ENCODE assay signal across 8 cellular contexts in the genomic region with DNA sequence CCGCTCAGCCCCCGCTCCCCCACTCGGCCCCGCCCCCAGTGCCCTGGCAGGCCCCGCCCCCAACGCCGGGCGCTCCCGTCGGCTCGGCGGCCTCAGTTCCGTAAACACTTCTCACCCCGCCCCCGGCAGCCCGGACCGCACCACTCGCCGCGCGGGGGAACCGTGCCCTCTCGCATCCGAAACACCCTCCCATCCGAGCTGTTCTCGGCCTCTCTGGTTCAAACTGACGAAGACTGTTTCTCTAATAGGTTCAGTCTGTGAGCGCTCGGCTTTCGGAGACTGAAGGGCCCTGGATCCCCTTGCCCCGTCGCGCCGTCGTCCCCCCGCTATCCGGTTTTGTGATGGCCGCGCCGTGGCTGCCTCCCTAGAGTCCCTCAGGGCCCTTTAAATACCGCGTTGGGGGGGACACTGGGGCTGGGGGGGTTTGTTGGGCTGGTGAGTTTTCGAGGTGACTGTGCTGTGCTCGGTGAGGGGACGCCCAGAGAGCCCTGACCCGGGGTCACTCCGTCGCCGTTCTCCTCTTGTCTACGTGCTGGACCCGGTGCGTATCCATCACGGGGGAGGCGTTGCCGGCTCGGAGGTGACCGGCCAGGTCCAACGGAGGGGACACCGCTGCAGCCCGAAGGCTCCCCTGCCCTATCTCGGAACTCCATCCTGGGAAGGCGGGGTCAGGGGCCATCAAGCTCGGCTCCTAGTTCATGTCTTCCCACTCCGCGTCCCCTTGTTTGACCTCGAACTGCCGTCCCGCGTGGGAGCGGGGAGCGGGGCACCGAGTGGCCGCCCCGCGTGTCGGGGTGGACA. TPM values are rescaled to one million over a fixed set of nuclear protein-coding genes. Genes with fewer than 3 reads are reported as not detected.
DNase-seq lines count a peak whose midpoint lies in the region; ATAC-seq and TF ChIP-seq lines count a peak whose summit lies in the region.

A gene (plus strand): TSS at position 333 of the 801 bp plus-strand sequence. CDS start 8,343 bp downstream, outside the sequence.

- peak within 1 kb of the TSS; percentile 83 for H3K27ac ChIP-seq in muscle layer of duodenum (ENCODE audit: low read length)

- H3K27me3 ChIP-seq in muscle layer of duodenum (ENCODE audit: low read depth, low read length), result no peaks in the 10 kb centered on the region

- peak within 1 kb of the TSS; percentile 72 to 98 for H3K4me3 ChIP-seq in muscle layer of duodenum (ENCODE audit: low read depth in 1 of 2, low read length in 2 of 2)

- no peak for TF ChIP-seq CTCF in Calu3 (IDR thresholded peaks at IDR 0.05; ENCODE audit: unreplicated experiment)

- H3K27ac Mint-ChIP-seq in Calu3 (ENCODE audit: unreplicated experiment), result peak within 1 kb of the TSS; percentile 99
- H3K27ac Mint-ChIP-seq in activated T-cell treated with anti-CD3 and anti-CD28 coated beads, Interleukin-2, amount 50 U/mL, for 72 hours, result peak within 1 kb of the TSS; percentile 100

- no TSS peak for BruUV-seq in Calu3 (replicated peaks; lab: Mats Ljungman, UMichigan)

- no peaks in the 10 kb centered on the region for H3K36me3 ChIP-seq in muscle layer of duodenum (ENCODE audit: control insufficient read depth in 1 of 2, insufficient read depth in 2 of 2, low read length in 2 of 2)

- peaks cover 40% of the 10 kb centered on the region for H3K36me3 Mint-ChIP-seq in Calu3 (ENCODE audit: insufficient read depth, unreplicated experiment)
- H3K36me3 Mint-ChIP-seq in activated T-cell treated with anti-CD3 and anti-CD28 coated beads, Interleukin-2, amount 50 U/mL, for 72 hours (ENCODE audit: insufficient read depth in 2 of 2), result no peaks in the 10 kb centered on the region

- intact Hi-C loops in Calu3 (cut with micrococcal nuclease; ENCODE audit: unreplicated experiment), result loop anchor here (5.0 kb wide), 1 partner anchor 75 kb away; no protein-coding TSS in a partner anchor

- no peaks in the 10 kb centered on the region for H3K9me3 ChIP-seq in muscle layer of duodenum (ENCODE audit: control insufficient read depth in 1 of 2, low read length in 2 of 2)

- peak; percentile 59 for ATAC-seq in GM21526 (IDR thresholded peaks at IDR 0.05; ENCODE audit: low FRiP score, unreplicated experiment)
- peak; percentile 74 to 79 for ATAC-seq in activated T-cell treated with anti-CD3 and anti-CD28 coated beads, Interleukin-2, amount 50 U/mL, for 72 hours (replicated peaks in 1 of 2)
- peak; percentile 86 for ATAC-seq in esophagus mucosa

- H3K4me1 Mint-ChIP-seq in Calu3 (ENCODE audit: low read depth, unreplicated experiment), result peaks cover 60% of the 10 kb centered on the region
- H3K4me1 Mint-ChIP-seq in activated T-cell treated with anti-CD3 and anti-CD28 coated beads, Interleukin-2, amount 50 U/mL, for 72 hours (ENCODE audit: low read depth), result peaks cover 63% of the 10 kb centered on the region

- peak within 1 kb of the TSS; percentile 85 for H3K4me3 Mint-ChIP-seq in Calu3 (ENCODE audit: low read depth, unreplicated experiment)
- H3K4me3 Mint-ChIP-seq in activated T-cell treated with anti-CD3 and anti-CD28 coated beads, Interleukin-2, amount 50 U/mL, for 72 hours, result peak within 1 kb of the TSS; percentile 92 to 96

- CTCF ChIA-PET in Calu3 (lab: Charles Lee), result interaction anchor here (1.6 to 2.3 kb wide), 3 partner anchors 13 to 75 kb away, joined by 5 to 12 read pairs (median 5); a partner anchor contains a TSS

- H3K27me3 Mint-ChIP-seq in Calu3 (ENCODE audit: unreplicated experiment), result no peaks in the 10 kb centered on the region
- no peaks in the 10 kb centered on the region for H3K27me3 Mint-ChIP-seq in activated T-cell treated with anti-CD3 and anti-CD28 coated beads, Interleukin-2, amount 50 U/mL, for 72 hours (ENCODE audit: low read depth)

- H3K9me3 Mint-ChIP-seq in Calu3 (ENCODE audit: low read depth, unreplicated experiment), result no peaks in the 10 kb centered on the region
- H3K9me3 Mint-ChIP-seq in activated T-cell treated with anti-CD3 and anti-CD28 coated beads, Interleukin-2, amount 50 U/mL, for 72 hours, result no peaks in the 10 kb centered on the region

- DNase-seq in Calu3 (peak; percentile 94), HuH-7.5 (ENCODE audit: low spot score) (peak; percentile 78)
- DNase-seq in activated T-cell treated with anti-CD3 and anti-CD28 coated beads, Interleukin-2, amount 50 U/mL, for 72 hours, result peak; percentile 90 to 91
- peak; percentile 72 to 89 for DNase-seq in stimulated activated CD8-positive, alpha-beta memory T cell treated with anti-CD3 and anti-CD28 coated beads, Interleukin-7, amount 100 ng/mL, for 1 hour (ENCODE audit: low read depth in 2 of 2)

- peaks cover 6 to 45% of the 10 kb centered on the region in 2 donors for H3K4me1 ChIP-seq in muscle layer of duodenum (ENCODE audit: control insufficient read depth in 1 of 2, insufficient read depth in 2 of 2, low read length in 2 of 2)

TF ChIP-seq in PFSK-1, 5 proteins besides CTCF, POLR2A, EP300 and RAD21:
- peak; percentile 84 for TF ChIP-seq FOXP2 (optimal IDR thresholded peaks at IDR 0.05; ENCODE audit: borderline replicate concordance, extremely low read depth, extremely low read length, insufficient read depth)
- TF ChIP-seq POLR2AphosphoS5 (IDR thresholded peaks at IDR 0.05; ENCODE audit: low read depth, low read length), result no peak
- TF ChIP-seq, protein P1, sequence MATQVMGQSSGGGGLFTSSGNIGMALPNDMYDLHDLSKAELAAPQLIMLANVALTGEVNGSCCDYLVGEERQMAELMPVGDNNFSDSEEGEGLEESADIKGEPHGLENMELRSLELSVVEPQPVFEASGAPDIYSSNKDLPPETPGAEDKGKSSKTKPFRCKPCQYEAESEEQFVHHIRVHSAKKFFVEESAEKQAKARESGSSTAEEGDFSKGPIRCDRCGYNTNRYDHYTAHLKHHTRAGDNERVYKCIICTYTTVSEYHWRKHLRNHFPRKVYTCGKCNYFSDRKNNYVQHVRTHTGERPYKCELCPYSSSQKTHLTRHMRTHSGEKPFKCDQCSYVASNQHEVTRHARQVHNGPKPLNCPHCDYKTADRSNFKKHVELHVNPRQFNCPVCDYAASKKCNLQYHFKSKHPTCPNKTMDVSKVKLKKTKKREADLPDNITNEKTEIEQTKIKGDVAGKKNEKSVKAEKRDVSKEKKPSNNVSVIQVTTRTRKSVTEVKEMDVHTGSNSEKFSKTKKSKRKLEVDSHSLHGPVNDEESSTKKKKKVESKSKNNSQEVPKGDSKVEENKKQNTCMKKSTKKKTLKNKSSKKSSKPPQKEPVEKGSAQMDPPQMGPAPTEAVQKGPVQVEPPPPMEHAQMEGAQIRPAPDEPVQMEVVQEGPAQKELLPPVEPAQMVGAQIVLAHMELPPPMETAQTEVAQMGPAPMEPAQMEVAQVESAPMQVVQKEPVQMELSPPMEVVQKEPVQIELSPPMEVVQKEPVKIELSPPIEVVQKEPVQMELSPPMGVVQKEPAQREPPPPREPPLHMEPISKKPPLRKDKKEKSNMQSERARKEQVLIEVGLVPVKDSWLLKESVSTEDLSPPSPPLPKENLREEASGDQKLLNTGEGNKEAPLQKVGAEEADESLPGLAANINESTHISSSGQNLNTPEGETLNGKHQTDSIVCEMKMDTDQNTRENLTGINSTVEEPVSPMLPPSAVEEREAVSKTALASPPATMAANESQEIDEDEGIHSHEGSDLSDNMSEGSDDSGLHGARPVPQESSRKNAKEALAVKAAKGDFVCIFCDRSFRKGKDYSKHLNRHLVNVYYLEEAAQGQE (IDR thresholded peaks at IDR 0.05; ENCODE audit: insufficient read depth in 1 of 2, low read depth in 2 of 2, low read length in 2 of 2), result no peak
- no peak for TF ChIP-seq TAF1 (IDR thresholded peaks at IDR 0.05; ENCODE audit: borderline replicate concordance, insufficient read depth, low read length)
- TF ChIP-seq SIN3A (IDR thresholded peaks at IDR 0.05; ENCODE audit: borderline replicate concordance, insufficient read depth, low read length), result 0 out of 2 replicates have a peak, but pooled peaks have one; percentile 53

RNA-seq across cellular contexts. Expression of the gene that starts here (rescaled TPM):
- total RNA-seq in Calu3 (2022), result 30.7 and 37.7 TPM in 2 replicates
- polyA plus RNA-seq in PFSK-1 (2012; ENCODE audit: insufficient read length, low read depth), result 1.4 TPM
- total RNA-seq in activated T-cell treated with anti-CD3 and anti-CD28 coated beads, Interleukin-2, amount 50 U/mL, for 72 hours, result 10 to 100 TPM; 23.9 to 30.1 TPM
- total RNA-seq in esophagus mucosa, result 35.3 TPM

Comparison
In these comparisons a context has a peak if more than half of its experiments do, and no peak if none do; other contexts are left out.
1. Peak in every context shown above with its lines: DNase-seq, ATAC-seq, H3K4me3 ChIP-seq and H3K27ac ChIP-seq.